In genomic region chr19:16320987-16321386, GRCh38 we compare ENCODE assay signal across 20 cellular contexts.
DNase-seq lines count a peak whose midpoint lies in the region; ATAC-seq and FAIRE-seq lines count a peak whose summit lies in the region.
"Had no signal": no experiment of that assay in that cellular context is flagged by ENCODE, and none has a peak within 500 bp of the region (broad histone marks: within the 10 kb centered on the region; RNA-seq: fewer than 3 reads in every experiment).

No MANE protein-coding gene starts in this region.

- peak; percentile 20 for DNase-seq in NCI-H2171 treated with DMSO at 0.1 percent for 48 hours (lab: John Stamatoyannopoulos, UW)
- no peak for DNase-seq in NCI-H2171 (lab: John Stamatoyannopoulos, UW)
- peak; percentile 74 for DNase-seq in RCC 7860 (ENCODE audit: low spot score)
- DNase-seq in kidney tubule cell (ENCODE audit: low spot score), result peak; percentile 69
- no peak for DNase-seq in T1000 (lab: John Stamatoyannopoulos, UW)
- DNase-seq in NCI-H2196 treated with DMSO at 0.1 percent for 48 hours (lab: John Stamatoyannopoulos, UW; ENCODE audit: unreplicated experiment), result no peak
- DNase-seq: CD8-positive, alpha-beta memory T cell; DND-41; GM23248; H7; KG1; NCI-H1092; NCI-H1417 treated with DMSO at 0.1 percent for 48 hours; NCI-H187; NCI-H2081 treated with DMSO at 0.1 percent for 48 hours; NCI-H526 treated with DMSO at 0.1 percent for 48 hours; SHP77 treated with DMSO at 0.1 percent for 48 hours had no signal

- no peak for ATAC-seq in HG03045 (IDR thresholded peaks at IDR 0.05; ENCODE audit: unreplicated experiment)
- ATAC-seq: Panc1 had no signal

- no peak for FAIRE-seq in RCC 7860 (lab: Jason Lieb, UNC)
- FAIRE-seq: HTR-8/SVneo had no signal

Comparison
In these comparisons a context has a peak if more than half of its experiments do, and no peak if none do; other contexts are left out.
1. DNase-seq: peak in NCI-H2171 treated with DMSO at 0.1 percent for 48 hours (single experiment), RCC 7860 (single experiment) and kidney tubule cell (single experiment); none in NCI-H2171 (single experiment), T1000 (single experiment) and NCI-H2196 treated with DMSO at 0.1 percent for 48 hours (single experiment).